Comparison of ENCODE assay signal across 1 cellular context in genomic region chr12:57166971-57167371, GRCh38.
TF ChIP-seq lines count a peak whose summit lies in the region.

No MANE protein-coding gene starts in this region.

TF ChIP-seq in GM12878, 131 proteins besides CTCF, POLR2A, EP300 and RAD21:
- TF ChIP-seq HCFC1 (IDR thresholded peaks at IDR 0.05; ENCODE audit: low read length) = no peak
- TF ChIP-seq, protein P1, sequence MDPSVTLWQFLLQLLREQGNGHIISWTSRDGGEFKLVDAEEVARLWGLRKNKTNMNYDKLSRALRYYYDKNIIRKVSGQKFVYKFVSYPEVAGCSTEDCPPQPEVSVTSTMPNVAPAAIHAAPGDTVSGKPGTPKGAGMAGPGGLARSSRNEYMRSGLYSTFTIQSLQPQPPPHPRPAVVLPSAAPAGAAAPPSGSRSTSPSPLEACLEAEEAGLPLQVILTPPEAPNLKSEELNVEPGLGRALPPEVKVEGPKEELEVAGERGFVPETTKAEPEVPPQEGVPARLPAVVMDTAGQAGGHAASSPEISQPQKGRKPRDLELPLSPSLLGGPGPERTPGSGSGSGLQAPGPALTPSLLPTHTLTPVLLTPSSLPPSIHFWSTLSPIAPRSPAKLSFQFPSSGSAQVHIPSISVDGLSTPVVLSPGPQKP (IDR thresholded peaks at IDR 0.05; ENCODE audit: low read depth, low read length) = no peak
- TF ChIP-seq SMAD5 (IDR thresholded peaks at IDR 0.05; ENCODE audit: low read depth) = no peak
- no peak for TF ChIP-seq CEBPB (IDR thresholded peaks at IDR 0.05; ENCODE audit: borderline replicate concordance in 1 of 2, low read depth in 2 of 2, low read length in 2 of 2)
- no peak for TF ChIP-seq GATAD2B (conservative IDR thresholded peaks at IDR 0.05; ENCODE audit: low read depth)
- TF ChIP-seq CHD1 (IDR thresholded peaks at IDR 0.05; ENCODE audit: low read depth, low read length) = no peak
- no peak for TF ChIP-seq SIN3A (IDR thresholded peaks at IDR 0.05; ENCODE audit: low read depth, low read length)
- TF ChIP-seq CBX5 (IDR thresholded peaks at IDR 0.05; ENCODE audit: low read depth) = no peak
- no peak for TF ChIP-seq ZNF207 (IDR thresholded peaks at IDR 0.05; ENCODE audit: borderline replicate concordance)
- TF ChIP-seq BRCA1 (IDR thresholded peaks at IDR 0.05; ENCODE audit: low read depth, low read length) = no peak
- TF ChIP-seq IRF5 (IDR thresholded peaks at IDR 0.05; ENCODE audit: borderline replicate concordance) = no peak
- TF ChIP-seq, protein P2, sequence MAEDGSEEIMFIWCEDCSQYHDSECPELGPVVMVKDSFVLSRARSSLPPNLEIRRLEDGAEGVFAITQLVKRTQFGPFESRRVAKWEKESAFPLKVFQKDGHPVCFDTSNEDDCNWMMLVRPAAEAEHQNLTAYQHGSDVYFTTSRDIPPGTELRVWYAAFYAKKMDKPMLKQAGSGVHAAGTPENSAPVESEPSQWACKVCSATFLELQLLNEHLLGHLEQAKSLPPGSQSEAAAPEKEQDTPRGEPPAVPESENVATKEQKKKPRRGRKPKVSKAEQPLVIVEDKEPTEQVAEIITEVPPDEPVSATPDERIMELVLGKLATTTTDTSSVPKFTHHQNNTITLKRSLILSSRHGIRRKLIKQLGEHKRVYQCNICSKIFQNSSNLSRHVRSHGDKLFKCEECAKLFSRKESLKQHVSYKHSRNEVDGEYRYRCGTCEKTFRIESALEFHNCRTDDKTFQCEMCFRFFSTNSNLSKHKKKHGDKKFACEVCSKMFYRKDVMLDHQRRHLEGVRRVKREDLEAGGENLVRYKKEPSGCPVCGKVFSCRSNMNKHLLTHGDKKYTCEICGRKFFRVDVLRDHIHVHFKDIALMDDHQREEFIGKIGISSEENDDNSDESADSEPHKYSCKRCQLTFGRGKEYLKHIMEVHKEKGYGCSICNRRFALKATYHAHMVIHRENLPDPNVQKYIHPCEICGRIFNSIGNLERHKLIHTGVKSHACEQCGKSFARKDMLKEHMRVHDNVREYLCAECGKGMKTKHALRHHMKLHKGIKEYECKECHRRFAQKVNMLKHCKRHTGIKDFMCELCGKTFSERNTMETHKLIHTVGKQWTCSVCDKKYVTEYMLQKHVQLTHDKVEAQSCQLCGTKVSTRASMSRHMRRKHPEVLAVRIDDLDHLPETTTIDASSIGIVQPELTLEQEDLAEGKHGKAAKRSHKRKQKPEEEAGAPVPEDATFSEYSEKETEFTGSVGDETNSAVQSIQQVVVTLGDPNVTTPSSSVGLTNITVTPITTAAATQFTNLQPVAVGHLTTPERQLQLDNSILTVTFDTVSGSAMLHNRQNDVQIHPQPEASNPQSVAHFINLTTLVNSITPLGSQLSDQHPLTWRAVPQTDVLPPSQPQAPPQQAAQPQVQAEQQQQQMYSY (CRISPR knock-in tag; IDR thresholded peaks at IDR 0.05) = no peak
- TF ChIP-seq TCF3 (IDR thresholded peaks at IDR 0.05; ENCODE audit: borderline replicate concordance, insufficient read depth, low read depth, low read length) = no peak
TF ChIP-seq in GM12878: peak in this region for 0.
